ENCODE assay signal across 8 cellular contexts in the genomic region with DNA sequence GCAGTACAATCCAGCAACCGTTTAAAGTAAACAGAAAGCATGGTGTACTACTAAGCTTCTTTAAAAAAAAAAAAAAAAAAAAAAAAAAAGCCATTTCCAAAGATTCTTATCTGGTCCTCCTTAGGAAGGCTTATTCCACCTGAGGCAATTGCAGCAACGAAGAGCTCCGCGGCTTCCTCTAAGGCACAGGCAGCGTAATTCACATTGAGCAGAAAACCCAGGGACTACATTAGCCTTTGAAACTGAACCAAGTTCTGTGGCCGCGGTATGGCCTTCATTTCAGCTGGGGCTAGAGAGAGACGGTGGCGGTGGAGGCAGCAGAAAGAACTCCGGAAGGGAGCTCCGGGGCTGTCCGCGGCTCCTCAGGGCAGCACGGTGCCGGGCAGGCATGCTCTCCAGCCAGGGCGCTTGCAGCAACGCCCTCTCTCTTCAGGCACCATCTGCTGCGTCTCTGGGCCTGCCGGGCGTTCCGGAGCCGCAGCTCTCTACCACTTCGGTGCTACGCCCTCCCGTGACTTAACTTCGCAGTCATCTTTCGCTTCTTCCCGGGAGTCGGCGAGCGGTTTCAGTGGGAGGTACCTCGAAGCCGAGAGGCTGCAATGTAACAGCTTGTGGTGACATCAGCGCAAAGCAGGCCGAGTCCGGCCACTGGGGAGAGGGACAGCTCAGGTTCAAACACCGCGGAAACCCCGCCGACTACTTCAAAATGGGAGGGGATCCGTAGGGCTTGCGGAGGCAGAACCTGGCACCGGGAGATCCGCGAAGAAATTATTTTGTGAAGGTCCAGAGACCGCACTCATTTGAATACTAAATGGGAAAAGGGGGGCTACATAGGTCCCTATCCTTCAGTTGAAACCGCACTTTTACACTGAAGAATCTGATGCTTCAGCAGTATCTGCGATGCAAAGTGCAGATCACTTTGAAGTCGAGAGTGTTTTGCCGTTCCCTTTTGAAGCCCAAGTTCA.
DNase-seq lines count a peak whose midpoint lies in the region; ATAC-seq, FAIRE-seq and TF ChIP-seq lines count a peak whose summit lies in the region.

No MANE protein-coding gene starts in this region.

- in situ Hi-C loops in ACHN (cut with HindIII; ENCODE audit: low pct_ligation_motif_present, low pct_unique_long_range_greater_than_20kb, low sequenced_read_pairs): no loop called here

- FAIRE-seq in islet of Langerhans (lab: Jason Lieb, UNC): peak; percentile 81

- peak overlapping the region; percentile 93 for H3K27ac ChIP-seq in VCaP

- DNase-seq in ACHN: peak; percentile 97
- peak; percentile 69 for DNase-seq in NCI-H2107 treated with DMSO at 0.1 percent for 48 hours (lab: John Stamatoyannopoulos, UW; ENCODE audit: unreplicated experiment)
- peak; percentile 95 for DNase-seq in cerebellar cortex (ENCODE audit: low spot score)
- peak; percentile 84 for DNase-seq in smooth muscle cell of the brain vasculature (ENCODE audit: low read depth, low spot score)

- TF ChIP-seq CTCF in VCaP (conservative IDR thresholded peaks at IDR 0.05): peak; percentile 41

- ATAC-seq in GM18861 (IDR thresholded peaks at IDR 0.05; ENCODE audit: unreplicated experiment) (peak; percentile 95), HG03064 (IDR thresholded peaks at IDR 0.05; ENCODE audit: low read depth, unreplicated experiment) (peak; percentile 94)

Comparison
In these comparisons a context has a peak if more than half of its experiments do, and no peak if none do; other contexts are left out.
1. Peak in every context shown above with its lines: DNase-seq, ATAC-seq and H3K27ac ChIP-seq.